In genomic region chr9:87499455-87500015, GRCh38 we compare ENCODE assay signal across 9 cellular contexts. TPM values are rescaled to one million over a fixed set of nuclear protein-coding genes. Genes with fewer than 3 reads are reported as not detected.
DNase-seq lines count a peak whose midpoint lies in the region; ATAC-seq and TF ChIP-seq lines count a peak whose summit lies in the region.
"Had no signal": no experiment of that assay in that cellular context is flagged by ENCODE, and none has a peak within 500 bp of the region (broad histone marks: within the 10 kb centered on the region; RNA-seq: fewer than 3 reads in every experiment).

No MANE protein-coding gene starts in this region.

- H3K27me3 ChIP-seq in colonic mucosa (peaks cover 9% of the 10 kb centered on the region), ovary (no peaks in the 10 kb centered on the region)

- ATAC-seq in GM18907 (IDR thresholded peaks at IDR 0.05; ENCODE audit: unreplicated experiment) (peak; percentile 54), HG03060 (IDR thresholded peaks at IDR 0.05; ENCODE audit: low read depth, unreplicated experiment) (peak; percentile 34), GM18520 (IDR thresholded peaks at IDR 0.05; ENCODE audit: unreplicated experiment) (no peak), GM18861 (IDR thresholded peaks at IDR 0.05; ENCODE audit: unreplicated experiment) (no peak)
- ATAC-seq: activated CD8-positive, alpha-beta T cell treated with anti-CD3 and anti-CD28 coated beads for 36 hours had no signal

- no peak overlapping the region for H3K9ac ChIP-seq in colonic mucosa (ENCODE audit: low read depth in 2 of 2, low read length in 2 of 2)

- H3K27me3 Mint-ChIP-seq in activated naive CD4-positive, alpha-beta T cell treated with anti-CD3 and anti-CD28 coated beads, Interleukin-2, amount 10 ng/mL, durations not matched to agents 7 days and 5 days = peaks cover 75% of the 10 kb centered on the region

- H3K4me3 Mint-ChIP-seq in activated naive CD4-positive, alpha-beta T cell treated with anti-CD3 and anti-CD28 coated beads, Interleukin-2, amount 10 ng/mL, durations not matched to agents 7 days and 5 days = no peak overlapping the region

- intact Hi-C loops in colonic mucosa (cut with DNase I) (loop anchor here (5.0 to 10.0 kb wide), 2 partner anchors 155 to 158 kb away; no protein-coding TSS in a partner anchor), ovary (cut with DNase I) (loop anchor here (5.0 to 10.0 kb wide), 7 partner anchors 145 to 387 kb away; no protein-coding TSS in a partner anchor)

- no peak for TF ChIP-seq POLR2A in ovary (IDR thresholded peaks at IDR 0.05)

- TF ChIP-seq EP300 in ovary (IDR thresholded peaks at IDR 0.05) = no peak

- no peak for DNase-seq in colonic mucosa
- no peak for DNase-seq in ovary
- DNase-seq in activated naive CD4-positive, alpha-beta T cell treated with anti-CD3 and anti-CD28 coated beads, Interleukin-2, amount 10 ng/mL, durations not matched to agents 7 days and 5 days = no peak
- no peak for DNase-seq in NCI-H1694 treated with DMSO at 0.1 percent for 48 hours (lab: John Stamatoyannopoulos, UW)

- H3K9me3 ChIP-seq in colonic mucosa (no peaks in the 10 kb centered on the region), ovary (no peaks in the 10 kb centered on the region)

- H3K27ac Mint-ChIP-seq in activated naive CD4-positive, alpha-beta T cell treated with anti-CD3 and anti-CD28 coated beads, Interleukin-2, amount 10 ng/mL, durations not matched to agents 7 days and 5 days = no peak overlapping the region
- H3K27ac Mint-ChIP-seq: activated CD8-positive, alpha-beta T cell treated with anti-CD3 and anti-CD28 coated beads for 36 hours had no signal

- TF ChIP-seq CTCF in colonic mucosa (IDR thresholded peaks at IDR 0.05) (no peak), ovary (IDR thresholded peaks at IDR 0.05) (no peak)

- H3K36me3 Mint-ChIP-seq in activated naive CD4-positive, alpha-beta T cell treated with anti-CD3 and anti-CD28 coated beads, Interleukin-2, amount 10 ng/mL, durations not matched to agents 7 days and 5 days = no peaks in the 10 kb centered on the region

- H3K9me3 Mint-ChIP-seq in activated naive CD4-positive, alpha-beta T cell treated with anti-CD3 and anti-CD28 coated beads, Interleukin-2, amount 10 ng/mL, durations not matched to agents 7 days and 5 days = no peaks in the 10 kb centered on the region
- H3K9me3 Mint-ChIP-seq: activated CD8-positive, alpha-beta T cell treated with anti-CD3 and anti-CD28 coated beads for 36 hours had no signal

- no peaks in the 10 kb centered on the region for H3K36me3 ChIP-seq in colonic mucosa
- no peaks in the 10 kb centered on the region for H3K36me3 ChIP-seq in ovary

- CTCF ChIA-PET in activated naive CD4-positive, alpha-beta T cell treated with anti-CD3 and anti-CD28 coated beads, Interleukin-2, amount 10 ng/mL, durations not matched to agents 7 days and 5 days (lab: Charles Lee) = no interaction called here

- 13 to 21% (median 13%) methylated on average over 2 of the region's 2 CpGs for WGBS in ovary, 3 donors

- H3K4me1 Mint-ChIP-seq in activated naive CD4-positive, alpha-beta T cell treated with anti-CD3 and anti-CD28 coated beads, Interleukin-2, amount 10 ng/mL, durations not matched to agents 7 days and 5 days = peaks cover 6% of the 10 kb centered on the region

- H3K4me3 ChIP-seq in colonic mucosa (peak overlapping the region; percentile 70), ovary (peak overlapping the region; percentile 87)

- no peak overlapping the region for H3K27ac ChIP-seq in colonic mucosa
- H3K27ac ChIP-seq in ovary = peak overlapping the region in 1 of 2 donors; percentile 91

- no peaks in the 10 kb centered on the region for H3K4me1 ChIP-seq in colonic mucosa
- H3K4me1 ChIP-seq in ovary (ENCODE audit: insufficient read depth) = peaks cover 16% of the 10 kb centered on the region

RNA-seq across cellular contexts. Expression of gene DAPK1, which starts 1.9 kb away (rescaled TPM):
- total RNA-seq in colonic mucosa = 10 to 100 TPM in 1 of 2 donors, 1 to 10 TPM in 1; 7.9 to 17.5 TPM
- 100 to 1,000 TPM in 4 of 7 donors, 10 to 100 TPM in 3; 72.0 to 133 (median 103) TPM for total RNA-seq in ovary
- 10 to 100 TPM; 39.3 to 57.6 TPM for polyA plus RNA-seq in ovary

Comparison
In these comparisons a context has a peak if more than half of its experiments do, and no peak if none do; other contexts are left out.
1. ATAC-seq: peak in GM18907 (single experiment) and HG03060 (single experiment); none in GM18520 (single experiment) and GM18861 (single experiment).